In genomic region chr11:49184756-49185155, GRCh38 we compare ENCODE assay signal across 4 cellular contexts. TPM values are rescaled to one million over a fixed set of nuclear protein-coding genes. Genes with fewer than 3 reads are reported as not detected.
"Had no signal": no experiment of that assay in that cellular context is flagged by ENCODE, and none has a peak within 500 bp of the region (broad histone marks: within the 10 kb centered on the region; RNA-seq: fewer than 3 reads in every experiment).

No MANE protein-coding gene starts in this region.

RNA-seq across cellular contexts. Expression of gene FOLH1, which starts 23.6 kb away (rescaled TPM):
- total RNA-seq: dermis blood vessel endothelial cell; naive thymus-derived CD4-positive, alpha-beta T cell had no signal
- polyA plus RNA-seq: immature natural killer cell; mammary epithelial cell; naive thymus-derived CD4-positive, alpha-beta T cell had no signal
